23 cellular contexts compared by ENCODE assay signal in the genomic region with DNA sequence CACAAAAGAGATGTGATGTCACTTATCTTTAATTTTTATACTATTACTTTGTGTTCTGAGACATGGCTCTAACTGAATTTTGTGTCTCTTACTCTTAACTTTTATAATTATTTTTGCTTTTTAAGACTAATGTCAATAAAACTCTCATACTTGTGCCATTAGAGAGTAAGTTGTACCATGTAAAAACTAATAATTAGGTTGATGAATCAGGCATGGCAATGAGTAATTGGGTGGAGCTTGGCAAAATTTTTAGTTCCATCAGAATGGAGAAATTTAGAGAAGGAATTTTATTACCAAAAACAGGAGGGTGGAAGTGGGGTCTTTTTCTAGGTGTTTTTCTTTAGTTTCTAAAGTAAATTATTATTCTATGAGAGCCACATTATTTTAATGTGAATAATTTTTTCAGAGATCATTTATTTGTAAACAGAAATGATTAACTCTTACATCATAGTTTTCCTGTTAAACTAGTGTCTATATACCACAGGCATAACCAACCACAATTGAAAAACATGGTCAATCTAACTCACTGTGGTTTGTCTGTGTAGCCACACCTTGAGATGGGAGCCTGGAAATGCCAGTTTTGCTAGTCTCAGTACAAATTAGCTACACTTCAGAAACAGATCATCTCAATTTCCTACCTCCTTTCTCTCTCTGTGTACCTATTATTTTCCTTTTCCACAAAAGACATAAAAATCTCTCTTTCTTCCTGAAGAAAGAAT. TPM values are rescaled to one million over a fixed set of nuclear protein-coding genes. Genes with fewer than 3 reads are reported as not detected.
A peak's percentile ranks its signal among the peaks of the same experiment; 100 is the strongest.
DNase-seq lines count a peak whose midpoint lies in the region; ATAC-seq, FAIRE-seq and TF ChIP-seq lines count a peak whose summit lies in the region.
"Had no signal": no experiment of that assay in that cellular context is flagged by ENCODE, and none has a peak within 500 bp of the region (broad histone marks: within the 10 kb centered on the region; RNA-seq: fewer than 3 reads in every experiment).

No MANE protein-coding gene starts in this region.

- intact Hi-C loops in spleen (cut with DNase I; ENCODE audit: low total_unique reads): no loop called here

- H3K9ac ChIP-seq in GM23248: no peak overlapping the region

- H3K27ac ChIP-seq in GM23248: peak overlapping the region; percentile 34; the same call in 1 of the 2 replicates
- H3K27ac ChIP-seq in epithelial cell of prostate: peak overlapping the region; percentile 86
- H3K27ac ChIP-seq in spleen: no peak overlapping the region

- TF ChIP-seq POLR2A in spleen (IDR thresholded peaks at IDR 0.05): no peak

- no peaks in the 10 kb centered on the region for H3K27me3 ChIP-seq in GM23248 (replicated peaks; ENCODE audit: insufficient read depth)
- H3K27me3 ChIP-seq in spleen (replicated peaks in 1 of 7): no peaks in the 10 kb centered on the region

- H4K20me1 ChIP-seq in GM23248 (ENCODE audit: insufficient read depth): no peaks in the 10 kb centered on the region

- H3K79me2 ChIP-seq in GM23248 (ENCODE audit: insufficient read depth): no peaks in the 10 kb centered on the region

- H3K9me3 ChIP-seq in GM23248 (ENCODE audit: low read depth) (no peaks in the 10 kb centered on the region), spleen (peaks cover 0 to 12% (median 7%) of the 10 kb centered on the region in 8 donors)

- in situ Hi-C loops in GM23248 (cut with MboI): no loop called here

- H3K4me1 ChIP-seq in GM23248 (ENCODE audit: insufficient read depth) (peaks cover 20% of the 10 kb centered on the region), spleen (no peaks in the 10 kb centered on the region)

- H3K36me3 ChIP-seq in GM23248 (ENCODE audit: low read depth): no peaks in the 10 kb centered on the region
- H3K36me3 ChIP-seq in spleen: no peaks in the 10 kb centered on the region

- H3F3A ChIP-seq in GM23248 (ENCODE audit: insufficient read depth): peaks cover 22% of the 10 kb centered on the region

- TF ChIP-seq CTCF in omental fat pad (IDR thresholded peaks at IDR 0.05) (no peak), spleen (IDR thresholded peaks at IDR 0.05 in 8 of 11, conservative IDR thresholded peaks at IDR 0.05 in 3 of 11) (no peak)

- no peaks in the 10 kb centered on the region for H3K9me2 ChIP-seq in GM23248 (ENCODE audit: insufficient read depth)

- DNase-seq in GM23248 (peak; percentile 57), OCI-M1 (lab: John Stamatoyannopoulos, UW) (peak; percentile 13), epithelial cell of prostate (ENCODE audit: low read depth, low spot score) (peak; percentile 92), omental fat pad (ENCODE audit: low spot score) (no peak), NCI-H1048 (lab: John Stamatoyannopoulos, UW) (no peak), frontal cortex (ENCODE audit: low spot score in 2 of 2) (no peak), spleen (no peak)
- DNase-seq: ACHN, AML-193, DMS 273 treated with DMSO at 0.1 percent for 48 hours, Kasumi-1, NCI-H1436 treated with DMSO at 0.1 percent for 48 hours, NCI-H2029 treated with DMSO at 0.1 percent for 48 hours, NCI-H510A, NCI-H82, SHP77 had no signal

- peak overlapping the region; percentile 15 for H3K4me2 ChIP-seq in GM23248 (ENCODE audit: unreplicated experiment)

- H3K4me3 ChIP-seq in GM23248: no peak overlapping the region
- no peak overlapping the region for H3K4me3 ChIP-seq in spleen

- no peak overlapping the region for H2AFZ ChIP-seq in GM23248

- no peak for FAIRE-seq in frontal cortex (lab: Jason Lieb, UNC)
- FAIRE-seq: GM12892, H54, HTR-8/SVneo had no signal

- peak; percentile 59 for ATAC-seq in omental fat pad (ENCODE audit: low FRiP score)
- ATAC-seq in HG02623 (IDR thresholded peaks at IDR 0.05; ENCODE audit: unreplicated experiment): no peak
- ATAC-seq: Panc1 had no signal

RNA-seq across cellular contexts. Expression of a gene that starts 51.8 kb away (rescaled TPM):
- 7.0 and 8.5 TPM in 2 replicates for total RNA-seq in GM23248 (2014; rRNA removed; shearing (Covaris generic))
- polyA plus RNA-seq in GM23248 (2016; fragmentation: Nextera tagmentation; extraction: Ambion mirVana) (12.5 TPM in 2 replicates), spleen (under 1 TPM; 0.17 to 0.38 (median 0.26) TPM)
- total RNA-seq in omental fat pad (under 1 TPM; 0.19 to 0.95 (median 0.37) TPM), frontal cortex (49.3 TPM), spleen (under 1 TPM; 0.17 to 0.77 (median 0.24) TPM)
- polyA plus RNA-seq: CD14-positive monocyte, IgD-negative memory B cell had no signal

Comparison
In these comparisons a context has a peak if more than half of its experiments do, and no peak if none do; other contexts are left out.
1. DNase-seq: peak in GM23248 (single experiment), OCI-M1 (single experiment) and epithelial cell of prostate (single experiment); none in omental fat pad (single experiment), NCI-H1048 (single experiment), frontal cortex (0 of 2) and spleen (single experiment).
2. H3K27ac ChIP-seq: peak in GM23248 (single experiment) and epithelial cell of prostate (single experiment); none in spleen (0 of 8).